9 cellular contexts compared by ENCODE assay signal in genomic region chr5:35129921-35130485, GRCh38.
DNase-seq lines count a peak whose midpoint lies in the region; ATAC-seq and TF ChIP-seq lines count a peak whose summit lies in the region.
"Had no signal": no experiment of that assay in that cellular context is flagged by ENCODE, and none has a peak within 500 bp of the region (broad histone marks: within the 10 kb centered on the region; RNA-seq: fewer than 3 reads in every experiment).

No MANE protein-coding gene starts in this region.

- H3K4me3 ChIP-seq in fibroblast of mammary gland (ENCODE audit: control insufficient read depth, low read depth, low read length): no peak overlapping the region
- H3K4me3 ChIP-seq: SK-N-MC had no signal

- TF ChIP-seq CTCF in fibroblast of mammary gland (conservative IDR thresholded peaks at IDR 0.05; ENCODE audit: control insufficient read depth, insufficient read depth, low read depth, low read length): no peak

- DNase-seq in HT-29 (ENCODE audit: low spot score) (peak; percentile 95), fibroblast of mammary gland (ENCODE audit: low read depth) (peak; percentile 77), HUDEP-2 (lab: John Stamatoyannopoulos, UW; ENCODE audit: unreplicated experiment in 76 of 76) (no peak), COLO668 (lab: John Stamatoyannopoulos, UW; ENCODE audit: unreplicated experiment) (no peak), superior temporal gyrus (ENCODE audit: extremely low spot score) (no peak)
- peak in 2 of 3 experiments; percentile 16 to 20 for DNase-seq in activated CD8-positive, alpha-beta memory T cell treated with anti-CD3 and anti-CD28 coated beads for 48 hours (ENCODE audit: low read depth in 2 of 3, low spot score in 2 of 3)
- DNase-seq in stimulated activated CD8-positive, alpha-beta memory T cell treated with anti-CD3 and anti-CD28 coated beads, Interleukin-7, amount 100 ng/mL, for 48 hours (ENCODE audit: extremely low read depth in 1 of 2, low read depth in 1 of 2): peak; percentile 10 to 67

- no peak for ATAC-seq in HG02588 (IDR thresholded peaks at IDR 0.05; ENCODE audit: unreplicated experiment)

Comparison
In these comparisons a context has a peak if more than half of its experiments do, and no peak if none do; other contexts are left out.
1. DNase-seq: peak in HT-29 (single experiment), activated CD8-positive, alpha-beta memory T cell treated with anti-CD3 and anti-CD28 coated beads for 48 hours (2 of 3), fibroblast of mammary gland (single experiment) and stimulated activated CD8-positive, alpha-beta memory T cell treated with anti-CD3 and anti-CD28 coated beads, Interleukin-7, amount 100 ng/mL, for 48 hours (2 of 2); none in HUDEP-2 (0 of 76), COLO668 (single experiment) and superior temporal gyrus (single experiment).